Comparison of ENCODE assay signal across 18 cellular contexts in genomic region chr1:37862330-37862729, GRCh38. TPM values are rescaled to one million over a fixed set of nuclear protein-coding genes. Genes with fewer than 3 reads are reported as not detected.
DNase-seq lines count a peak whose midpoint lies in the region; ATAC-seq, FAIRE-seq and TF ChIP-seq lines count a peak whose summit lies in the region.
"Had no signal": no experiment of that assay in that cellular context is flagged by ENCODE, and none has a peak within 500 bp of the region (broad histone marks: within the 10 kb centered on the region; RNA-seq: fewer than 3 reads in every experiment).

No MANE protein-coding gene starts in this region.

- H3K27me3 ChIP-seq in keratinocyte (ENCODE audit: control insufficient read depth, extremely low read depth, insufficient read depth, low read length) (no peaks in the 10 kb centered on the region), dorsolateral prefrontal cortex (no peaks in the 10 kb centered on the region)
- H3K27me3 ChIP-seq: adrenal gland had no signal

- no peaks in the 10 kb centered on the region for H3K27me3 Mint-ChIP-seq in WTC11 (ENCODE audit: low read depth)
- H3K27me3 Mint-ChIP-seq: CD4-positive, CD25-positive, alpha-beta regulatory T cell; IgD-negative memory B cell had no signal

- no peaks in the 10 kb centered on the region for H3K9me3 Mint-ChIP-seq in WTC11
- H3K9me3 Mint-ChIP-seq: CD4-positive, CD25-positive, alpha-beta regulatory T cell; IgD-negative memory B cell had no signal

- H2AFZ ChIP-seq in keratinocyte (ENCODE audit: control insufficient read depth, low read length), result no peak overlapping the region

- dilution Hi-C loops in keratinocyte (cut with MboI; ENCODE audit: extremely low pct_ligation_motif_present, low sequenced_read_pairs), result no loop called here

- no peaks in the 10 kb centered on the region for H3K4me1 ChIP-seq in HEK293 (ENCODE audit: control insufficient read depth, insufficient read depth, low read length)
- H3K4me1 ChIP-seq in keratinocyte (ENCODE audit: control insufficient read depth, extremely low read depth, insufficient read depth, low read length), result peaks cover 48% of the 10 kb centered on the region

- DNase-seq in WTC11 (ENCODE audit: low spot score) (no peak), keratinocyte (ENCODE audit: low read depth, low spot score) (no peak), OCI-M2 (lab: John Stamatoyannopoulos, UW; ENCODE audit: unreplicated experiment) (no peak), dorsolateral prefrontal cortex (no peak), COLO668 (lab: John Stamatoyannopoulos, UW; ENCODE audit: unreplicated experiment) (no peak)
- DNase-seq: activated CD8-positive, alpha-beta memory T cell treated with anti-CD3 and anti-CD28 coated beads, Interleukin-2, amount 50 U/mL, for 48 hours; adrenal gland; cerebellar nuclear complex; H7; head of caudate nucleus; mucosa of descending colon; NCI-H1417 treated with DMSO at 0.1 percent for 48 hours; NCI-H446 had no signal

- no peak overlapping the region for H3K9ac ChIP-seq in keratinocyte (ENCODE audit: control insufficient read depth, extremely low read depth, insufficient read depth, low read length)

- peaks cover 12% of the 10 kb centered on the region for H3K36me3 Mint-ChIP-seq in WTC11
- H3K36me3 Mint-ChIP-seq: IgD-negative memory B cell had no signal

- intact Hi-C loops in dorsolateral prefrontal cortex (cut with DNase I), result no loop called here

- H3K4me3 ChIP-seq in HEK293 (ENCODE audit: low read depth, low read length) (no peak overlapping the region), keratinocyte (ENCODE audit: control insufficient read depth in 2 of 3, extremely low read depth in 1 of 3, insufficient read depth in 2 of 3, low read depth in 1 of 3, low read length in 3 of 3) (no peak overlapping the region), dorsolateral prefrontal cortex (no peak overlapping the region)
- H3K4me3 ChIP-seq: adrenal gland, mucosa of descending colon had no signal

- FAIRE-seq in keratinocyte (lab: Jason Lieb, UNC), result no peak

- H4K20me1 ChIP-seq in keratinocyte (ENCODE audit: control insufficient read depth, extremely low read depth, insufficient read depth, low read length), result no peaks in the 10 kb centered on the region

- H3K4me1 Mint-ChIP-seq in WTC11, result peaks cover 9% of the 10 kb centered on the region

- H3K9me1 ChIP-seq in keratinocyte (ENCODE audit: control insufficient read depth, extremely low read depth, insufficient read depth, low read length), result no peaks in the 10 kb centered on the region

- POLR2A ChIA-PET in HEK293 (lab: Yijun Ruan, JAX), result interaction anchor here (0.5 kb wide), 1 partner anchor 338 kb away, joined by 4 read pairs; no protein-coding TSS in a partner anchor
- POLR2A ChIA-PET in WTC11 (lab: Charles Lee), result no interaction called here

- H3K9me3 ChIP-seq in HEK293 (ENCODE audit: control insufficient read depth, insufficient read depth, low read depth, low read length) (no peaks in the 10 kb centered on the region), keratinocyte (ENCODE audit: control insufficient read depth, low read depth, low read length) (no peaks in the 10 kb centered on the region)
- H3K9me3 ChIP-seq: adrenal gland, mucosa of descending colon had no signal

- TF ChIP-seq CTCF in C4-2B (conservative IDR thresholded peaks at IDR 0.05) (no peak), HEK293 (tag by site-specific recombination; IDR thresholded peaks at IDR 0.05) (no peak), WTC11 (IDR thresholded peaks at IDR 0.05) (no peak), keratinocyte (optimal IDR thresholded peaks at IDR 0.05 in 1 of 3, IDR thresholded peaks at IDR 0.05 in 1 of 3, conservative IDR thresholded peaks at IDR 0.05 in 1 of 3; ENCODE audit: extremely low read depth in 1 of 3, insufficient read depth in 2 of 3, low read length in 3 of 3) (no peak), dorsolateral prefrontal cortex (IDR thresholded peaks at IDR 0.05 in 54 of 56, conservative IDR thresholded peaks at IDR 0.05 in 2 of 56; ENCODE audit: low read depth in 1 of 56, partially characterized antibody in 56 of 56) (no peak)

- CTCF ChIA-PET in HEK293 (lab: Yijun Ruan, JAX) (interaction anchor here (0.6 to 1.1 kb wide), 8 partner anchors 9 to 547 kb away, joined by 3 to 5 read pairs (median 3); no protein-coding TSS in a partner anchor), WTC11 (lab: Charles Lee) (interaction anchor here (0.6 to 1.0 kb wide), 3 partner anchors 16 to 69 kb away, joined by 3 read pairs; no protein-coding TSS in a partner anchor)

- H3K36me3 ChIP-seq in HEK293 (ENCODE audit: control insufficient read depth in 2 of 2, insufficient read depth in 1 of 2, low read length in 2 of 2), result peaks cover 0 to 58% of the 10 kb centered on the region in 2 experiments; a peak in 2 of 3 replicates
- peaks cover 3% of the 10 kb centered on the region in 2 experiments for H3K36me3 ChIP-seq in keratinocyte (ENCODE audit: control insufficient read depth in 2 of 2, extremely low read depth in 1 of 2, insufficient read depth in 2 of 2, low read length in 2 of 2)

- no peak overlapping the region for H3K4me3 Mint-ChIP-seq in WTC11

- no peak for ATAC-seq in WTC11
- ATAC-seq in activated CD4-positive, CD25-positive, alpha-beta regulatory T cell treated with anti-CD3 and anti-CD28 coated beads, Interleukin-2, amount 50 U/mL, for 24 hours, result no peak
- ATAC-seq: mucosa of descending colon had no signal

- H3K79me2 ChIP-seq in keratinocyte (ENCODE audit: control insufficient read depth, insufficient read depth, low read length), result peaks cover 21% of the 10 kb centered on the region

- H3K4me2 ChIP-seq in keratinocyte (ENCODE audit: control insufficient read depth, extremely low read depth, insufficient read depth, low read depth, low read length), result no peak overlapping the region

- peak overlapping the region; percentile 7; the same call in 1 of the 2 replicates for H3K27ac ChIP-seq in C4-2B
- H3K27ac ChIP-seq in HEK293 (ENCODE audit: extremely low read depth, low read depth, low read length), result no peak overlapping the region
- peak overlapping the region; percentile 57 for H3K27ac ChIP-seq in keratinocyte (ENCODE audit: control insufficient read depth, insufficient read depth, low read length)
- H3K27ac ChIP-seq in dorsolateral prefrontal cortex, result no peak overlapping the region
- H3K27ac ChIP-seq: adrenal gland had no signal

- no peak overlapping the region for H3K27ac Mint-ChIP-seq in WTC11
- H3K27ac Mint-ChIP-seq: CD4-positive, CD25-positive, alpha-beta regulatory T cell had no signal

TF ChIP-seq in WTC11, 78 proteins besides CTCF, POLR2A, EP300 and RAD21:
- no peak for TF ChIP-seq RORB (CRISPR knock-in tag; IDR thresholded peaks at IDR 0.05)
- no peak for TF ChIP-seq CREB1 (CRISPR knock-in tag; IDR thresholded peaks at IDR 0.05)
- 0 out of 2 replicates have a peak, but pooled peaks have one; percentile 54 for TF ChIP-seq GABPB1 (CRISPR knock-in tag; IDR thresholded peaks at IDR 0.05)

RNA-seq across cellular contexts. Expression of gene MTF1, which starts 2.9 kb away (rescaled TPM):
- total RNA-seq in WTC11 (2021) (10.1 to 12.2 TPM (median 10.9 TPM) in 3 replicates), dorsolateral prefrontal cortex (10 to 100 TPM; 12.4 to 40.5 (median 22.6) TPM)
- polyA plus RNA-seq in keratinocyte, result 10.5 to 13.1 TPM (median 10.7 TPM) in 3 replicates
- polyA plus RNA-seq in keratinocyte (2011; ENCODE audit: low read depth), result 12.1 TPM
- 8.3 and 14.9 TPM in 2 replicates for polyA plus RNA-seq in keratinocyte (2011; cell fraction: cytosol; rRNA removed)
- polyA plus RNA-seq in keratinocyte (2011; cell fraction: nucleus; rRNA removed), result 22.8 and 24.1 TPM in 2 replicates
- 8.1 and 8.5 TPM in 2 replicates for polyA plus RNA-seq in keratinocyte (2012; ENCODE audit: low replicate concordance)
- 12.4 to 37.0 TPM (median 15.4 TPM) in 3 replicates for polyA minus RNA-seq in keratinocyte
- polyA minus RNA-seq in keratinocyte (2011; cell fraction: cytosol; rRNA and poly(A)+ RNA removed), result 7.7 TPM
- 11.8 and 25.6 TPM in 2 replicates for polyA minus RNA-seq in keratinocyte (2011; cell fraction: nucleus; rRNA and poly(A)+ RNA removed)

RNA-seq across cellular contexts. Expression of gene YRDC, which starts 54.3 kb away (rescaled TPM):
- 20.1 to 24.6 TPM (median 22.7 TPM) in 3 replicates for total RNA-seq in WTC11 (2021)
- polyA plus RNA-seq in keratinocyte, result 21.7 to 26.8 TPM (median 22.2 TPM) in 3 replicates
- polyA plus RNA-seq in keratinocyte (2011; ENCODE audit: low read depth), result 8.4 TPM
- 17.0 and 23.0 TPM in 2 replicates for polyA plus RNA-seq in keratinocyte (2011; cell fraction: cytosol; rRNA removed)
- 15.2 and 15.6 TPM in 2 replicates for polyA plus RNA-seq in keratinocyte (2011; cell fraction: nucleus; rRNA removed)
- 18.2 and 29.4 TPM in 2 replicates for polyA plus RNA-seq in keratinocyte (2012; ENCODE audit: low replicate concordance)
- 10.1 to 15.4 TPM (median 11.6 TPM) in 3 replicates for polyA minus RNA-seq in keratinocyte
- 16.9 TPM for polyA minus RNA-seq in keratinocyte (2011; cell fraction: cytosol; rRNA and poly(A)+ RNA removed)
- polyA minus RNA-seq in keratinocyte (2011; cell fraction: nucleus; rRNA and poly(A)+ RNA removed), result 7.7 and 7.8 TPM in 2 replicates
- total RNA-seq in dorsolateral prefrontal cortex, result 10 to 100 TPM in 67 of 120 experiments, 1 to 10 TPM in 53; 6.0 to 15.3 (median 10.2) TPM

RNA-seq across cellular contexts. Expression of gene C1orf122, which starts 54.7 kb away (rescaled TPM):
- 42.5 to 50.7 TPM (median 45.9 TPM) in 3 replicates for total RNA-seq in WTC11 (2021)
- polyA plus RNA-seq in keratinocyte, result 22.2 to 46.0 TPM (median 25.8 TPM) in 3 replicates
- polyA plus RNA-seq in keratinocyte (2011; ENCODE audit: low read depth), result 8.0 TPM
- polyA plus RNA-seq in keratinocyte (2011; cell fraction: cytosol; rRNA removed), result 13.3 and 20.9 TPM in 2 replicates
- 10.8 and 14.8 TPM in 2 replicates for polyA plus RNA-seq in keratinocyte (2011; cell fraction: nucleus; rRNA removed)
- polyA plus RNA-seq in keratinocyte (2012; ENCODE audit: low replicate concordance), result 19.6 and 31.6 TPM in 2 replicates
- 9.3 to 12.3 TPM (median 11.3 TPM) in 3 replicates for polyA minus RNA-seq in keratinocyte
- 58.7 TPM for polyA minus RNA-seq in keratinocyte (2011; cell fraction: cytosol; rRNA and poly(A)+ RNA removed)
- polyA minus RNA-seq in keratinocyte (2011; cell fraction: nucleus; rRNA and poly(A)+ RNA removed), result 3.6 and 7.7 TPM in 2 replicates
- 100 to 1,000 TPM in 3 of 120 experiments, 10 to 100 TPM in 117; 49.0 to 111 (median 68.1) TPM for total RNA-seq in dorsolateral prefrontal cortex

Comparison
In these comparisons a context has a peak if more than half of its experiments do, and no peak if none do; other contexts are left out.
1. H3K27ac ChIP-seq: peak in C4-2B (single experiment) and keratinocyte (single experiment); none in HEK293 (single experiment) and dorsolateral prefrontal cortex (0 of 59).